ENCODE assay signal across 8 cellular contexts in genomic region chr3:72176537-72177041, GRCh38.
DNase-seq lines count a peak whose midpoint lies in the region; ATAC-seq and TF ChIP-seq lines count a peak whose summit lies in the region.

No MANE protein-coding gene starts in this region.

- H3K4me1 ChIP-seq in rectal smooth muscle tissue (ENCODE audit: control insufficient read depth, insufficient read depth, low read length) = peaks cover 37% of the 10 kb centered on the region

- no peaks in the 10 kb centered on the region for H3K9me2 ChIP-seq in SU-DHL-6 (replicated peaks; ENCODE audit: insufficient read depth, low read length)

- peaks cover 2% of the 10 kb centered on the region for H3K27me3 Mint-ChIP-seq in endothelial cell (ENCODE audit: unreplicated experiment)

- no peaks in the 10 kb centered on the region for H3K9me3 Mint-ChIP-seq in endothelial cell (ENCODE audit: unreplicated experiment)

- no peak overlapping the region for H3K27ac Mint-ChIP-seq in endothelial cell (ENCODE audit: unreplicated experiment)

- no peaks in the 10 kb centered on the region for H3K79me2 ChIP-seq in SU-DHL-6 (ENCODE audit: insufficient read depth, low read length)

- peak overlapping the region; percentile 10; the same call in 1 of the 2 replicates for H3K9ac ChIP-seq in SU-DHL-6 (ENCODE audit: low read length)
- no peak overlapping the region for H3K9ac ChIP-seq in rectal smooth muscle tissue (ENCODE audit: low read length)

- no peak overlapping the region for H2AFZ ChIP-seq in SU-DHL-6 (ENCODE audit: low read depth, low read length, severe bottlenecking)

- peaks cover 4% of the 10 kb centered on the region for H3K4me1 Mint-ChIP-seq in endothelial cell (ENCODE audit: unreplicated experiment)

- no peak overlapping the region for H3K4me3 Mint-ChIP-seq in endothelial cell (ENCODE audit: unreplicated experiment)

- H3K36me3 ChIP-seq in SU-DHL-6 (ENCODE audit: low read length) (no peaks in the 10 kb centered on the region), rectal smooth muscle tissue (ENCODE audit: control insufficient read depth, insufficient read depth, low read length) (no peaks in the 10 kb centered on the region)

- no peaks in the 10 kb centered on the region for H4K20me1 ChIP-seq in SU-DHL-6 (ENCODE audit: low read depth, low read length)

- peak; percentile 92 for ATAC-seq in GM18909 (IDR thresholded peaks at IDR 0.05; ENCODE audit: poor library complexity, unreplicated experiment)
- ATAC-seq in HG02973 (IDR thresholded peaks at IDR 0.05; ENCODE audit: unreplicated experiment) = peak; percentile 85

- H3K4me2 ChIP-seq in SU-DHL-6 (ENCODE audit: low read depth, low read length, poor library complexity, severe bottlenecking) = peak overlapping the region; percentile 34

- no peaks in the 10 kb centered on the region for H3K36me3 Mint-ChIP-seq in endothelial cell (ENCODE audit: low read depth, unreplicated experiment)

- H3K27ac ChIP-seq in SU-DHL-6 (ENCODE audit: low read depth, low read length) = no peak overlapping the region
- H3K27ac ChIP-seq in rectal smooth muscle tissue (ENCODE audit: low read depth, low read length) = no peak overlapping the region

- DNase-seq in endothelial cell (ENCODE audit: low spot score) = no peak
- no peak for DNase-seq in NCI-H345 (lab: John Stamatoyannopoulos, UW)
- no peak for DNase-seq in mesenteric fat pad (ENCODE audit: low spot score)
- DNase-seq in EL = no peak

- H3K4me3 ChIP-seq in SU-DHL-6 (ENCODE audit: insufficient read depth, low read length, poor library complexity, severe bottlenecking) (no peak overlapping the region), rectal smooth muscle tissue (ENCODE audit: low read length) (peak overlapping the region; percentile 22)

- H3K27me3 ChIP-seq in SU-DHL-6 (ENCODE audit: low read length) = no peaks in the 10 kb centered on the region
- no peaks in the 10 kb centered on the region for H3K27me3 ChIP-seq in rectal smooth muscle tissue (ENCODE audit: control insufficient read depth, insufficient read depth, low read length)

- no peak for TF ChIP-seq CTCF in SU-DHL-6 (IDR thresholded peaks at IDR 0.05; ENCODE audit: insufficient read depth, low read length, poor library complexity, severe bottlenecking)
- no peak for TF ChIP-seq CTCF in endothelial cell (IDR thresholded peaks at IDR 0.05; ENCODE audit: unreplicated experiment)

- 0 out of 2 replicates have a peak, but pooled peaks cover 8% of the 10 kb centered on the region for H3F3A ChIP-seq in SU-DHL-6 (ENCODE audit: insufficient read depth)

- no peaks in the 10 kb centered on the region for H3K9me3 ChIP-seq in SU-DHL-6 (ENCODE audit: insufficient read depth, low read length)
